In the genomic region with DNA sequence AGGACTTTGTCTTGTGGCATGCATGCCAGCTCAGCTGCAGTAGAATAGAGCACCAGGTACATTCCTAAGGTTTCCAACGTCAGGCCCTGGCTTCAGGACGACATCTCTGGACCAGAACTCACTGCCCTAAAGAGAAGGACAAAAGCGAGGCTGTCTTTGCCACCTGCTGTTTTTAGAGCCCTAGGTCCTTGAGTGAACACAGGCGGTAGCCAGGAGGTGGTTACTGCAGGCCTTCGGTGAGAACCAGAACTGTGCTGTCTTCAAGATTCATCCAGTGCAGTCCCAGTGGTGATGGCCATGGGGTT, we compare ENCODE assay signal across 23 cellular contexts.
DNase-seq lines count a peak whose midpoint lies in the region; ATAC-seq and TF ChIP-seq lines count a peak whose summit lies in the region.
"Had no signal": no experiment of that assay in that cellular context is flagged by ENCODE, and none has a peak within 500 bp of the region (broad histone marks: within the 10 kb centered on the region; RNA-seq: fewer than 3 reads in every experiment).

No MANE protein-coding gene starts in this region.

- H2BK12ac ChIP-seq in neuronal stem cell (ENCODE audit: low read length) = no peak overlapping the region

- H3K36me3 Mint-ChIP-seq in stimulated activated memory B cell treated with anti-CD40 and anti-IgM and Interleukin-4, amounts not matched to agents 10 μg/mL and 1 μg/mL and 100 μg/mL, for 72 hours = no peaks in the 10 kb centered on the region
- H3K36me3 Mint-ChIP-seq: activated CD4-positive, alpha-beta memory T cell treated with anti-CD3 and anti-CD28 coated beads for 36 hours had no signal

- no peak overlapping the region for H2BK15ac ChIP-seq in neuronal stem cell (ENCODE audit: low read length)

- no peaks in the 10 kb centered on the region for H3K9me2 ChIP-seq in GM23248 (ENCODE audit: insufficient read depth)

- H3K79me1 ChIP-seq in neuronal stem cell (ENCODE audit: low read depth, low read length) = no peaks in the 10 kb centered on the region

- no peak overlapping the region for H3K4ac ChIP-seq in neuronal stem cell (ENCODE audit: low read length)

- H2BK120ac ChIP-seq in neuronal stem cell (ENCODE audit: low read depth, low read length) = no peak overlapping the region

- H3K18ac ChIP-seq in neuronal stem cell (ENCODE audit: low read length) = no peak overlapping the region

- no peaks in the 10 kb centered on the region for H3K4me1 Mint-ChIP-seq in stimulated activated memory B cell treated with anti-CD40 and anti-IgM and Interleukin-4, amounts not matched to agents 10 μg/mL and 1 μg/mL and 100 μg/mL, for 72 hours
- H3K4me1 Mint-ChIP-seq: central memory CD8-positive, alpha-beta T cell; neural crest cell; stimulated activated naive CD8-positive, alpha-beta T cell treated with anti-CD3 and anti-CD28 coated beads, Interleukin-15, amount 100 ng/mL, for 72 hours had no signal

- DNase-seq in GM23248 = peak; percentile 0
- no peak for DNase-seq in RWPE1 (ENCODE audit: low spot score)
- DNase-seq in iPS DF 19.7 (ENCODE audit: low read depth, low spot score) = peak; percentile 17
- no peak for DNase-seq in neuronal stem cell (ENCODE audit: low spot score)
- no peak for DNase-seq in stimulated activated CD8-positive, alpha-beta memory T cell treated with anti-CD3 and anti-CD28 coated beads, Interleukin-4, amount 100 ng/mL, for 48 hours
- DNase-seq in GOT3 (lab: John Stamatoyannopoulos, UW) = no peak
- DNase-seq: activated CD4-positive, alpha-beta memory T cell treated with anti-CD3 and anti-CD28 coated beads for 36 hours; activated naive CD4-positive, alpha-beta T cell treated with Interleukin-2 at 50 U/mL for 16 hours; heart right ventricle; left colon; NCI-H146; spleen; stimulated activated CD4-positive, alpha-beta T cell treated with anti-CD3 and anti-CD28 coated beads, Interleukin-2, amount 100 ng/mL, for 24 hours; stimulated activated naive CD8-positive, alpha-beta T cell treated with anti-CD3 and anti-CD28 coated beads, Interleukin-15, amount 100 ng/mL, for 72 hours had no signal

- no peak overlapping the region for H2BK5ac ChIP-seq in neuronal stem cell (ENCODE audit: low read length)

- no peaks in the 10 kb centered on the region for H3K79me2 ChIP-seq in GM23248 (ENCODE audit: insufficient read depth)

- no peak overlapping the region for H3K14ac ChIP-seq in neuronal stem cell (ENCODE audit: low read length)

- H3K4me3 ChIP-seq in GM23248 = no peak overlapping the region
- H3K4me3 ChIP-seq in neuronal stem cell (ENCODE audit: low read length in 2 of 2) = no peak overlapping the region
- H3K4me3 ChIP-seq: BLaER1 treated with 17β-estradiol and CSF1 and Interleukin-3, amounts not matched to agents 10 nM and 100 nM; esophagus muscularis mucosa; heart right ventricle; right atrium auricular region; spleen; vagina had no signal

- no peak overlapping the region for H4K8ac ChIP-seq in neuronal stem cell (ENCODE audit: low read depth, low read length)

- H4K20me1 ChIP-seq in GM23248 (ENCODE audit: insufficient read depth) = no peaks in the 10 kb centered on the region
- H4K20me1 ChIP-seq: BLaER1 treated with 17β-estradiol and CSF1 and Interleukin-3, amounts not matched to agents 10 nM and 100 nM had no signal

- H3K9me3 Mint-ChIP-seq in stimulated activated memory B cell treated with anti-CD40 and anti-IgM and Interleukin-4, amounts not matched to agents 10 μg/mL and 1 μg/mL and 100 μg/mL, for 72 hours = peaks cover 11% of the 10 kb centered on the region
- H3K9me3 Mint-ChIP-seq: neural crest cell had no signal

- H3K27ac ChIP-seq in GM23248 (peak overlapping the region; percentile 68), RWPE1 (peak overlapping the region; percentile 71), neuronal stem cell (replicated peaks; ENCODE audit: low read length) (no peak overlapping the region)
- H3K27ac ChIP-seq: BLaER1 treated with 17β-estradiol and CSF1 and Interleukin-3, amounts not matched to agents 10 nM and 100 nM; esophagus muscularis mucosa; heart right ventricle; right atrium auricular region; spleen; vagina had no signal

- no peak overlapping the region for H3K27ac Mint-ChIP-seq in stimulated activated memory B cell treated with anti-CD40 and anti-IgM and Interleukin-4, amounts not matched to agents 10 μg/mL and 1 μg/mL and 100 μg/mL, for 72 hours
- H3K27ac Mint-ChIP-seq: activated CD4-positive, alpha-beta memory T cell treated with anti-CD3 and anti-CD28 coated beads for 36 hours; dendritic cell treated with granulocyte-macrophage colony-stimulating factor and Interleukin-4, amounts not matched to agents 40 ng/mL and 50 ng/mL, for 4 days; stimulated activated naive CD8-positive, alpha-beta T cell treated with anti-CD3 and anti-CD28 coated beads, Interleukin-15, amount 100 ng/mL, for 72 hours; T-helper 1 cell treated with Interleukin-12 subunit alpha and Interleukin-12 subunit beta and Interleukin-4 antibody, amounts not matched to agents 30 μg/mL and 1 μg/mL, for 36 hours had no signal

- CTCF ChIA-PET in RWPE1 (lab: Yijun Ruan, JAX) = interaction anchor here (0.6 kb wide), 1 partner anchor 25 kb away, joined by 3 read pairs; no protein-coding TSS in a partner anchor

- no peak for TF ChIP-seq CTCF in RWPE1 (conservative IDR thresholded peaks at IDR 0.05; ENCODE audit: low read depth)

- peak; percentile 12 for ATAC-seq in stimulated activated memory B cell treated with anti-CD40 and anti-IgM and Interleukin-4, amounts not matched to agents 10 μg/mL and 1 μg/mL and 100 μg/mL, for 72 hours
- ATAC-seq: heart right ventricle; left colon; stimulated activated naive CD8-positive, alpha-beta T cell treated with anti-CD3 and anti-CD28 coated beads, Interleukin-15, amount 100 ng/mL, for 72 hours had no signal

- no peak overlapping the region for H3K4me3 Mint-ChIP-seq in stimulated activated memory B cell treated with anti-CD40 and anti-IgM and Interleukin-4, amounts not matched to agents 10 μg/mL and 1 μg/mL and 100 μg/mL, for 72 hours
- H3K4me3 Mint-ChIP-seq: activated CD4-positive, alpha-beta memory T cell treated with anti-CD3 and anti-CD28 coated beads for 36 hours; central memory CD8-positive, alpha-beta T cell; dendritic cell treated with granulocyte-macrophage colony-stimulating factor and Interleukin-4, amounts not matched to agents 40 ng/mL and 50 ng/mL, for 4 days; neural crest cell; stimulated activated naive CD8-positive, alpha-beta T cell treated with anti-CD3 and anti-CD28 coated beads, Interleukin-15, amount 100 ng/mL, for 72 hours; T-helper 1 cell treated with Interleukin-12 subunit alpha and Interleukin-12 subunit beta and Interleukin-4 antibody, amounts not matched to agents 30 μg/mL and 1 μg/mL, for 36 hours had no signal

- peaks cover 13% of the 10 kb centered on the region for H3F3A ChIP-seq in GM23248 (ENCODE audit: insufficient read depth)

- no peaks in the 10 kb centered on the region for H3K27me3 Mint-ChIP-seq in stimulated activated memory B cell treated with anti-CD40 and anti-IgM and Interleukin-4, amounts not matched to agents 10 μg/mL and 1 μg/mL and 100 μg/mL, for 72 hours
- H3K27me3 Mint-ChIP-seq: activated CD4-positive, alpha-beta memory T cell treated with anti-CD3 and anti-CD28 coated beads for 36 hours; central memory CD8-positive, alpha-beta T cell; dendritic cell treated with granulocyte-macrophage colony-stimulating factor and Interleukin-4, amounts not matched to agents 40 ng/mL and 50 ng/mL, for 4 days; stimulated activated naive CD8-positive, alpha-beta T cell treated with anti-CD3 and anti-CD28 coated beads, Interleukin-15, amount 100 ng/mL, for 72 hours had no signal

- H3K27me3 ChIP-seq in GM23248 (replicated peaks; ENCODE audit: insufficient read depth) (no peaks in the 10 kb centered on the region), neuronal stem cell (ENCODE audit: control insufficient read depth in 3 of 3, insufficient read depth in 3 of 3, low read depth in 1 of 3, low read length in 3 of 3) (no peaks in the 10 kb centered on the region)
- H3K27me3 ChIP-seq: BLaER1 treated with 17β-estradiol and CSF1 and Interleukin-3, amounts not matched to agents 10 nM and 100 nM; esophagus muscularis mucosa; heart right ventricle; right atrium auricular region; spleen; vagina had no signal

- in situ Hi-C loops in GM23248 (cut with MboI) = no loop called here

- POLR2A ChIA-PET in RWPE1 (lab: Yijun Ruan, JAX; ENCODE audit: low non-redundant PET) = no interaction called here

- H2AK5ac ChIP-seq in neuronal stem cell (ENCODE audit: low read depth, low read length) = no peak overlapping the region

- H3K9ac ChIP-seq in GM23248 (peak overlapping the region; percentile 44; the same call in 1 of the 2 replicates), neuronal stem cell (ENCODE audit: low read depth, low read length, poor library complexity) (no peak overlapping the region)
- H3K9ac ChIP-seq: BLaER1 treated with 17β-estradiol and CSF1 and Interleukin-3, amounts not matched to agents 10 nM and 100 nM had no signal

- H3K4me1 ChIP-seq in GM23248 (ENCODE audit: insufficient read depth) = peaks cover 8% of the 10 kb centered on the region; the same call in 1 of the 2 replicates
- no peaks in the 10 kb centered on the region for H3K4me1 ChIP-seq in neuronal stem cell (ENCODE audit: control insufficient read depth in 2 of 2, insufficient read depth in 1 of 2, low read depth in 1 of 2, low read length in 2 of 2)
- H3K4me1 ChIP-seq: BLaER1 treated with 17β-estradiol and CSF1 and Interleukin-3, amounts not matched to agents 10 nM and 100 nM; esophagus muscularis mucosa; heart right ventricle; right atrium auricular region; spleen; vagina had no signal

- H4K91ac ChIP-seq in neuronal stem cell (ENCODE audit: low read depth, low read length, poor library complexity) = no peak overlapping the region

- H2AFZ ChIP-seq in GM23248 (peak overlapping the region; percentile 43), neuronal stem cell (ENCODE audit: low read length) (no peak overlapping the region)

- 28 to 30% methylated on average over 5 of the region's 5 CpGs for WGBS in GM23248 (ENCODE audit: low coverage in 1 of 2, low lambda C conversion rate in 2 of 2, missing lambda C conversion rate in 2 of 2), 2 experiments
- no CpG with 5 or more reads among the region's 5 CpGs for WGBS in neuronal stem cell (ENCODE audit: extremely low coverage in 2 of 2, insufficient read length in 2 of 2, insufficient replicate concordance in 1 of 2), 2 donors

- H3K36me3 ChIP-seq in GM23248 (ENCODE audit: low read depth) (no peaks in the 10 kb centered on the region), neuronal stem cell (replicated peaks in 1 of 2; ENCODE audit: control insufficient read depth in 2 of 2, insufficient read depth in 2 of 2, low read length in 2 of 2) (no peaks in the 10 kb centered on the region)
- H3K36me3 ChIP-seq: BLaER1 treated with 17β-estradiol and CSF1 and Interleukin-3, amounts not matched to agents 10 nM and 100 nM; esophagus muscularis mucosa; heart right ventricle; right atrium auricular region; spleen; vagina had no signal

- H3K23ac ChIP-seq in neuronal stem cell (ENCODE audit: low read depth, low read length, poor library complexity) = no peak overlapping the region

- H3K9me3 ChIP-seq in GM23248 (ENCODE audit: low read depth) = no peaks in the 10 kb centered on the region
- peaks cover 0 to 5% of the 10 kb centered on the region in 2 donors for H3K9me3 ChIP-seq in neuronal stem cell (replicated peaks in 1 of 2; ENCODE audit: control insufficient read depth in 2 of 2, insufficient read depth in 1 of 2, low read depth in 1 of 2, low read length in 2 of 2)
- H3K9me3 ChIP-seq: vagina had no signal

- H3K4me2 ChIP-seq in GM23248 (ENCODE audit: unreplicated experiment) (no peak overlapping the region), neuronal stem cell (ENCODE audit: insufficient read depth, low read length, poor library complexity, severe bottlenecking) (no peak overlapping the region)
- H3K4me2 ChIP-seq: BLaER1 treated with 17β-estradiol and CSF1 and Interleukin-3, amounts not matched to agents 10 nM and 100 nM had no signal

Comparison
In these comparisons a context has a peak if more than half of its experiments do, and no peak if none do; other contexts are left out.
1. DNase-seq: peak in GM23248 (single experiment) and iPS DF 19.7 (single experiment); none in RWPE1 (single experiment), neuronal stem cell (single experiment), stimulated activated CD8-positive, alpha-beta memory T cell treated with anti-CD3 and anti-CD28 coated beads, Interleukin-4, amount 100 ng/mL, for 48 hours (single experiment) and GOT3 (single experiment).